ENCODE assay signal across 8 cellular contexts in genomic region chr1:56577859-56578663, GRCh38. TPM values are rescaled to one million over a fixed set of nuclear protein-coding genes. Genes with fewer than 3 reads are reported as not detected.
DNase-seq lines count a peak whose midpoint lies in the region; FAIRE-seq and TF ChIP-seq lines count a peak whose summit lies in the region.

No MANE protein-coding gene starts in this region.

- no peak overlapping the region for H3K27ac ChIP-seq in SK-N-MC

- no peak for TF ChIP-seq CTCF in epithelial cell of esophagus (IDR thresholded peaks at IDR 0.05; ENCODE audit: insufficient read depth, low read depth, low read length, missing control alignments)

- peaks cover 27% of the 10 kb centered on the region for H3K27me3 ChIP-seq in mononuclear cell (ENCODE audit: insufficient read depth, low read length)

- H3K9ac ChIP-seq in SK-N-MC (ENCODE audit: insufficient read length) = no peak overlapping the region

- no peaks in the 10 kb centered on the region for H3K36me3 ChIP-seq in SK-N-MC (ENCODE audit: insufficient read depth, low read length)

- peaks cover 26% of the 10 kb centered on the region for H3K4me1 ChIP-seq in mononuclear cell (ENCODE audit: insufficient read depth, low read length)

- peak overlapping the region; percentile 80 for H3K4me3 ChIP-seq in SK-N-MC
- H3K4me3 ChIP-seq in epithelial cell of esophagus (ENCODE audit: low read length) = peak overlapping the region; percentile 63
- H3K4me3 ChIP-seq in mononuclear cell (ENCODE audit: low read length) = peak overlapping the region; percentile 43

- H3K9me3 ChIP-seq in SK-N-MC (ENCODE audit: low read depth, low read length) (no peaks in the 10 kb centered on the region), mononuclear cell (ENCODE audit: low read depth, low read length) (no peaks in the 10 kb centered on the region)

- no peak for FAIRE-seq in HTR-8/SVneo (lab: Jason Lieb, UNC)

- DNase-seq in NCI-H146 (lab: John Stamatoyannopoulos, UW) (peak; percentile 13), NCI-H146 treated with DMSO at 0.1 percent for 48 hours (lab: John Stamatoyannopoulos, UW; ENCODE audit: unreplicated experiment) (no peak), HTR-8/SVneo (ENCODE audit: insufficient read length, low spot score) (peak; percentile 18), SK-N-MC (ENCODE audit: low read depth, low spot score) (no peak), epithelial cell of esophagus (ENCODE audit: low read depth) (peak; percentile 77), ureter (ENCODE audit: low spot score) (peak; percentile 70), cerebellum (ENCODE audit: low spot score) (no peak)

RNA-seq across cellular contexts. Expression of gene PLPP3, which starts 1.3 kb away (rescaled TPM):
- total RNA-seq in mononuclear cell = 1.4 TPM
- 109 TPM for total RNA-seq in ureter
- 64.6 TPM for total RNA-seq in cerebellum

Comparison
In these comparisons a context has a peak if more than half of its experiments do, and no peak if none do; other contexts are left out.
1. DNase-seq: peak in NCI-H146 (single experiment), HTR-8/SVneo (single experiment), epithelial cell of esophagus (single experiment) and ureter (single experiment); none in NCI-H146 treated with DMSO at 0.1 percent for 48 hours (single experiment), SK-N-MC (single experiment) and cerebellum (single experiment).
2. RNA of gene PLPP3, which starts 1.3 kb away (total RNA-seq): 109 TPM in ureter (single experiment) and 64.6 TPM in cerebellum (single experiment); 1.4 TPM in mononuclear cell (single experiment); every median in the first group is over 10 times any median in the second.
3. Peak in every context shown above with its lines, with median percentiles within 50 percentile points of each other: H3K4me3 ChIP-seq.